In the genomic region with DNA sequence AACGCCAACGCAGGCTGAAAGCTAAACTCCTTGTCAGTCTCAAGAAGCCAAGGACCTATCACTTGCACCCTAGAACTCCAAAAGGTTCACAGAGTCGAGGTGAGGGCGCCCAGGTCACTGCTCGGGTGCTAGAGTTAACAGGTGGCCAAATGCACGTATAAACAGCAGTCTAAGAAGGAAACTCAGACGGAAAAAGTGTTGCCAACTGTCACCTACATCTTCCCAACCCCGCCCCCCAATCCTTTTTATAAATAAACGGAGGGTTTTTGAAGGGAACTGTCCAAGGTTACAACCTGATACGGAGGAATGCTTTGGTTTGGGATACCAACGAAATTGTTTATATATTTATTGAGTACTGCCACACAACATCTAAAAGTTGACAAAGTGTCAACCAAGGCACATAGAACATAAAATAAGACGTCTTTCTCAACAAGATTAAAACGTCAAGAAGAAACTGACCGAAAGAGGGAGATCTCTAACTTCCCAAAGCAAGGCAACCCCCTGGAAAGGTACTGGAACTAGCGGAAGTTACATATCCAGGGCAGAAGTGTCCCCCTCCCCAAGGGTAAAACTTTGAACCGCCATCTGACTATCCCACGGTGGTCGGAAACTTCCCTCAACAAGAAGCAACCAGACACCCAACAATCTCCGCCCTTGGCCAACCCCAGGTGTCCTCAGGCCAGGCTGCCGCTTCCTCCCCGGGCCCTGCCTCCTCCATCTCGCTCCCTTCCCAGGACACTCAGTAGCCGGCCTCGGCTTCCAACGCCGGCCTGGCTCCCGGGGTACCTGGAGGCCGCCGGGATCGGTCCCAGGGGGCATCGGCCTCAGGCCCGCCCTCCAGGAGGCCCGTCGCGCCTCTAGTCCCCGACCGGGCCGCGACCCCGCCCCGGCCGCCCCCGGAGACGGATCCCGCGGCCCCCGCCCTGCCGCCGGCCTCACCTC, we compare ENCODE assay signal across 1 cellular context.
A peak's percentile ranks its signal among the peaks of the same experiment; 100 is the strongest.
TF ChIP-seq lines count a peak whose summit lies in the region.

No MANE protein-coding gene starts in this region.

TF ChIP-seq in A549, 52 proteins besides CTCF, POLR2A, EP300 and RAD21 (continued from another document):
- TF ChIP-seq, protein P1, sequence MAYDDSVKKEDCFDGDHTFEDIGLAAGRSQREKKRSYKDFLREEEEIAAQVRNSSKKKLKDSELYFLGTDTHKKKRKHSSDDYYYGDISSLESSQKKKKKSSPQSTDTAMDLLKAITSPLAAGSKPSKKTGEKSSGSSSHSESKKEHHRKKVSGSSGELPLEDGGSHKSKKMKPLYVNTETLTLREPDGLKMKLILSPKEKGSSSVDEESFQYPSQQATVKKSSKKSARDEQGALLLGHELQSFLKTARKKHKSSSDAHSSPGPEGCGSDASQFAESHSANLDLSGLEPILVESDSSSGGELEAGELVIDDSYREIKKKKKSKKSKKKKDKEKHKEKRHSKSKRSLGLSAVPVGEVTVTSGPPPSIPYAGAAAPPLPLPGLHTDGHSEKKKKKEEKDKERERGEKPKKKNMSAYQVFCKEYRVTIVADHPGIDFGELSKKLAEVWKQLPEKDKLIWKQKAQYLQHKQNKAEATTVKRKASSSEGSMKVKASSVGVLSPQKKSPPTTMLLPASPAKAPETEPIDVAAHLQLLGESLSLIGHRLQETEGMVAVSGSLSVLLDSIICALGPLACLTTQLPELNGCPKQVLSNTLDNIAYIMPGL (CRISPR knock-in tag; IDR thresholded peaks at IDR 0.05; ENCODE audit: borderline replicate concordance) = no peak
- peak; percentile 65 for TF ChIP-seq KDM5A (IDR thresholded peaks at IDR 0.05)
- no peak for TF ChIP-seq RARB (CRISPR knock-in tag; IDR thresholded peaks at IDR 0.05)
- no peak for TF ChIP-seq POLR2AphosphoS2 (conservative IDR thresholded peaks at IDR 0.05; ENCODE audit: low read length)
- TF ChIP-seq PHF8 (IDR thresholded peaks at IDR 0.05; ENCODE audit: borderline replicate concordance, low read depth) = no peak
- peak in 1 of 2 experiments; percentile 15; a peak in 1 of 5 replicates for TF ChIP-seq JUN (IDR thresholded peaks at IDR 0.05)
- TF ChIP-seq TFCP2L1 (CRISPR knock-in tag; IDR thresholded peaks at IDR 0.05) = no peak
- TF ChIP-seq JUNB (IDR thresholded peaks at IDR 0.05) = no peak
- no peak for TF ChIP-seq ZNF302 (CRISPR knock-in tag; IDR thresholded peaks at IDR 0.05)
- no peak for TF ChIP-seq FOSL2 (IDR thresholded peaks at IDR 0.05)
- TF ChIP-seq FOSL2 (CRISPR knock-in tag; IDR thresholded peaks at IDR 0.05) = no peak
- no peak for TF ChIP-seq CHD2 (IDR thresholded peaks at IDR 0.05; ENCODE audit: low read length, partially characterized antibody)
- TF ChIP-seq MAZ (IDR thresholded peaks at IDR 0.05; ENCODE audit: borderline replicate concordance, low read depth, low read length) = no peak
- TF ChIP-seq BHLHE40 (IDR thresholded peaks at IDR 0.05; ENCODE audit: low read depth, low read length) = no peak
- no peak for TF ChIP-seq NPAS2 (CRISPR knock-in tag; IDR thresholded peaks at IDR 0.05; ENCODE audit: borderline replicate concordance)
- no peak for TF ChIP-seq ZFP36 (IDR thresholded peaks at IDR 0.05; ENCODE audit: borderline replicate concordance, partially characterized antibody)
- no peak for TF ChIP-seq SREBF2 (IDR thresholded peaks at IDR 0.05)
- no peak for TF ChIP-seq MAFK (IDR thresholded peaks at IDR 0.05; ENCODE audit: partially characterized antibody)
- no peak for TF ChIP-seq HEYL (CRISPR knock-in tag; IDR thresholded peaks at IDR 0.05)
- TF ChIP-seq RCOR1 (IDR thresholded peaks at IDR 0.05; ENCODE audit: low read depth, low read length) = no peak
- TF ChIP-seq RFX5 (IDR thresholded peaks at IDR 0.05) = no peak
- TF ChIP-seq, protein P2, sequence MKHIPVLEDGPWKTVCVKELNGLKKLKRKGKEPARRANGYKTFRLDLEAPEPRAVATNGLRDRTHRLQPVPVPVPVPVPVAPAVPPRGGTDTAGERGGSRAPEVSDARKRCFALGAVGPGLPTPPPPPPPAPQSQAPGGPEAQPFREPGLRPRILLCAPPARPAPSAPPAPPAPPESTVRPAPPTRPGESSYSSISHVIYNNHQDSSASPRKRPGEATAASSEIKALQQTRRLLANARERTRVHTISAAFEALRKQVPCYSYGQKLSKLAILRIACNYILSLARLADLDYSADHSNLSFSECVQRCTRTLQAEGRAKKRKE (CRISPR knock-in tag; IDR thresholded peaks at IDR 0.05; ENCODE audit: low read depth) = no peak
- no peak for TF ChIP-seq GATA3 (IDR thresholded peaks at IDR 0.05; ENCODE audit: borderline replicate concordance)
- TF ChIP-seq E2F6 (IDR thresholded peaks at IDR 0.05; ENCODE audit: borderline replicate concordance, low read depth) = no peak
- no peak for TF ChIP-seq ZC3H11A (IDR thresholded peaks at IDR 0.05)
- no peak for TF ChIP-seq HOXB5 (CRISPR knock-in tag; IDR thresholded peaks at IDR 0.05)
- no peak for TF ChIP-seq KDM1A (IDR thresholded peaks at IDR 0.05; ENCODE audit: low read depth)
- TF ChIP-seq HOXB13 (CRISPR knock-in tag; IDR thresholded peaks at IDR 0.05; ENCODE audit: low read depth) = no peak
